11 cellular contexts compared by ENCODE assay signal in the genomic region with DNA sequence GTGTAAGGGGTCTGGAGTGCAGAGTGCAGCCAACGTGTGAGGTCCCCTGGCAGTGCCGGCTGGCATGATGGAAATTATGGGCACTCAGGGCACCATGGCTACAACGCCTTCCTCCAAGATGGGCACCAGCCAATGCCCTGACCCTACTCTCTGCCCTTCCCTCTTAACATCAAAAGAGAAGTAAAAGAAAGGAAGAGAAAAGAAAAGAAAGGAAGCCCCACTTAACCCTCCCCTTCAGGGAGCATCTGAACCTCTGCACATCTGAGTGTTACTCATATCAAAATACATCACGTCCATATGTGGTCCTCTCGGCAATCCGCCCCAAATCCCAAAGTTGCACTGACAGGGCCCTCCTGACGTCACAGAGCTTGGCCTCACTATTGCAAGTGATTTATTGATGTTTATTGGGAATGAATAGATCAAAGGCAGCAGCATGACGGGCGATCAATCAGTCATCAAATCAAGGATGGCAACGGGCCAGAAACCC. TPM values are rescaled to one million over a fixed set of nuclear protein-coding genes. Genes with fewer than 3 reads are reported as not detected.
DNase-seq lines count a peak whose midpoint lies in the region; ATAC-seq, FAIRE-seq and TF ChIP-seq lines count a peak whose summit lies in the region.
"Had no signal": no experiment of that assay in that cellular context is flagged by ENCODE, and none has a peak within 500 bp of the region (broad histone marks: within the 10 kb centered on the region; RNA-seq: fewer than 3 reads in every experiment).

No MANE protein-coding gene starts in this region.

- peaks cover 23 to 62% of the 10 kb centered on the region in 2 experiments for H3K79me1 ChIP-seq in IMR-90 (ENCODE audit: low read depth in 1 of 2, low read length in 2 of 2)

- peak overlapping the region; percentile 71 for H3K4ac ChIP-seq in IMR-90 (ENCODE audit: low read depth, low read length)

- H2AFZ ChIP-seq in IMR-90 (replicated peaks; ENCODE audit: low read length, poor library complexity) (no peak overlapping the region), endothelial cell of umbilical vein (ENCODE audit: low read depth, low read length) (no peak overlapping the region)

- H3K9me1 ChIP-seq in IMR-90 (ENCODE audit: insufficient read depth, low read length) (peaks cover 16% of the 10 kb centered on the region), endothelial cell of umbilical vein (replicated peaks; ENCODE audit: control insufficient read depth, extremely low read depth, insufficient read depth, low read length) (no peaks in the 10 kb centered on the region)

- H3K4me1 ChIP-seq in IMR-90 (ENCODE audit: control insufficient read depth, insufficient read depth, low read length), result peaks cover 20% of the 10 kb centered on the region
- H3K4me1 ChIP-seq in endothelial cell of umbilical vein (ENCODE audit: control insufficient read depth, extremely low read depth, insufficient read depth, low read length), result peaks cover 10% of the 10 kb centered on the region
- peaks cover 27% of the 10 kb centered on the region in 2 experiments for H3K4me1 ChIP-seq in neutrophil (ENCODE audit: control insufficient read depth in 1 of 2, insufficient read depth in 1 of 2, low read depth in 1 of 2, low read length in 1 of 2)

- H2BK5ac ChIP-seq in IMR-90 (ENCODE audit: low read depth, low read length, poor library complexity, severe bottlenecking), result peak overlapping the region; percentile 79

- WGBS in IMR-90 (ENCODE audit: extremely low coverage in 2 of 2, insufficient read length in 1 of 2), 2 experiments, result no CpG with 5 or more reads among the region's 10 CpGs

- H2AK5ac ChIP-seq in IMR-90 (ENCODE audit: low read depth, low read length), result peak overlapping the region; percentile 55; the same call in 1 of the 2 replicates

- H2BK120ac ChIP-seq in IMR-90 (ENCODE audit: low read depth, low read length), result peak overlapping the region; percentile 45; the same call in 1 of the 2 replicates

- FAIRE-seq in endothelial cell of umbilical vein (lab: Jason Lieb, UNC), result no peak

- H3K27me3 ChIP-seq in BJ (ENCODE audit: control insufficient read depth, insufficient read depth, low read length) (no peaks in the 10 kb centered on the region), IMR-90 (ENCODE audit: control insufficient read depth, insufficient read depth, low read length) (no peaks in the 10 kb centered on the region), endothelial cell of umbilical vein (ENCODE audit: control insufficient read depth in 2 of 2, insufficient read depth in 2 of 2, low read length in 2 of 2) (peaks cover 18 to 30% of the 10 kb centered on the region in 2 experiments), neutrophil (peaks cover 84% of the 10 kb centered on the region)

- DNase-seq in BJ (ENCODE audit: low read depth), result no peak
- DNase-seq in IMR-90, result peak; percentile 87
- DNase-seq in endothelial cell of umbilical vein (ENCODE audit: low read depth, low spot score), result no peak
- DNase-seq in COLO829 (ENCODE audit: low spot score), result no peak
- DNase-seq: activated CD4-positive, CD25-positive, alpha-beta regulatory T cell treated with anti-CD3 and anti-CD28 coated beads, Interleukin-2, amount 50 U/mL, for 72 hours; NCI-H2081; stimulated activated CD4-positive, alpha-beta T cell treated with anti-CD3 and anti-CD28 coated beads, Interleukin-4, amount 100 ng/mL, for 24 hours had no signal

- peak overlapping the region; percentile 99 for H3K23ac ChIP-seq in IMR-90 (ENCODE audit: low read depth, low read length)

- ATAC-seq in IMR-90 (ENCODE audit: low read depth), result no peak
- ATAC-seq in GM18502 (IDR thresholded peaks at IDR 0.05; ENCODE audit: poor library complexity, unreplicated experiment), result no peak
- no peak for ATAC-seq in GM18873 (IDR thresholded peaks at IDR 0.05; ENCODE audit: low FRiP score, unreplicated experiment)
- no peak for ATAC-seq in HG02970 (IDR thresholded peaks at IDR 0.05; ENCODE audit: low FRiP score, unreplicated experiment)

- H3K36me3 ChIP-seq in BJ (ENCODE audit: control insufficient read depth, insufficient read depth, low read length) (peaks cover 1% of the 10 kb centered on the region; the same call in 1 of the 2 replicates), IMR-90 (ENCODE audit: control insufficient read depth, insufficient read depth, low read length) (peaks cover 6% of the 10 kb centered on the region), endothelial cell of umbilical vein (ENCODE audit: control insufficient read depth in 2 of 2, extremely low read depth in 1 of 2, insufficient read depth in 2 of 2, low read length in 2 of 2) (no peaks in the 10 kb centered on the region), neutrophil (no peaks in the 10 kb centered on the region)

- TF ChIP-seq POLR2A in IMR-90 (IDR thresholded peaks at IDR 0.05; ENCODE audit: low read depth, low read length) (no peak), endothelial cell of umbilical vein (IDR thresholded peaks at IDR 0.05; ENCODE audit: low read depth, low read length) (no peak)

- H3K79me2 ChIP-seq in endothelial cell of umbilical vein (ENCODE audit: control insufficient read depth, insufficient read depth, low read length), result no peaks in the 10 kb centered on the region

- H4K91ac ChIP-seq in IMR-90 (ENCODE audit: insufficient read depth, low read depth, low read length), result peak overlapping the region; percentile 0; the same call in 1 of the 2 replicates

- dilution Hi-C loops in IMR-90 (cut with HindIII; ENCODE audit: low sequenced_read_pairs, unreplicated experiment) (no loop called here), endothelial cell of umbilical vein (cut with MboI; ENCODE audit: extremely low pct_ligation_motif_present, low sequenced_read_pairs) (no loop called here)

- H4K20me1 ChIP-seq in IMR-90 (ENCODE audit: insufficient read depth, low read length), result peaks cover 49% of the 10 kb centered on the region
- no peaks in the 10 kb centered on the region for H4K20me1 ChIP-seq in endothelial cell of umbilical vein (replicated peaks; ENCODE audit: control insufficient read depth, extremely low read depth, insufficient read depth, low read length)

- no peak for TF ChIP-seq RAD21 in IMR-90 (IDR thresholded peaks at IDR 0.05; ENCODE audit: low read length)

- H2BK15ac ChIP-seq in IMR-90 (ENCODE audit: low read depth, low read length), result 0 out of 3 replicates have a peak overlapping the region, but pooled peaks have one; percentile 18

- TF ChIP-seq CTCF in BJ (IDR thresholded peaks at IDR 0.05; ENCODE audit: insufficient read depth, low read depth, low read length), result no peak
- TF ChIP-seq CTCF in IMR-90 (conservative IDR thresholded peaks at IDR 0.05; ENCODE audit: low read depth, low read length), result no peak
- no peak for TF ChIP-seq CTCF in endothelial cell of umbilical vein (IDR thresholded peaks at IDR 0.05; ENCODE audit: extremely low read depth in 1 of 2, insufficient read depth in 1 of 2, low read depth in 1 of 2, low read length in 2 of 2)
- no peak for TF ChIP-seq CTCF in neutrophil (IDR thresholded peaks at IDR 0.05)

- H4K5ac ChIP-seq in IMR-90 (ENCODE audit: low read depth, low read length), result peak overlapping the region; percentile 25

- H3K56ac ChIP-seq in IMR-90 (ENCODE audit: extremely low read depth, insufficient read depth, low read length), result peak overlapping the region; percentile 45; the same call in 1 of the 2 replicates

- H3K4me2 ChIP-seq in IMR-90 (ENCODE audit: low read depth, low read length) (peak overlapping the region; percentile 96), endothelial cell of umbilical vein (ENCODE audit: insufficient read depth, low read length) (no peak overlapping the region)

- H3K18ac ChIP-seq in IMR-90 (ENCODE audit: low read depth, low read length), result peak overlapping the region; percentile 78

- BruUV-seq in IMR-90 (replicated peaks; lab: Mats Ljungman, UMichigan) (TSS peak; percentile 32), endothelial cell of umbilical vein (replicated peaks; lab: Mats Ljungman, UMichigan) (TSS peak; percentile 29)

- H3K9ac ChIP-seq in IMR-90 (ENCODE audit: low read depth, low read length) (peak overlapping the region; percentile 94), endothelial cell of umbilical vein (replicated peaks; ENCODE audit: extremely low read depth, insufficient read depth, low read length) (no peak overlapping the region)

- peak overlapping the region; percentile 90 for H3K27ac ChIP-seq in IMR-90 (ENCODE audit: insufficient read depth, low read length)
- no peak overlapping the region for H3K27ac ChIP-seq in endothelial cell of umbilical vein (ENCODE audit: insufficient read depth, low read depth, low read length)
- H3K27ac ChIP-seq in neutrophil, result peak overlapping the region; percentile 91

- in situ Hi-C loops in IMR-90 (cut with MboI; ENCODE audit: low sequenced_read_pairs), result loop anchor here (25.0 kb wide), 1 partner anchor 1014 kb away; no protein-coding TSS in a partner anchor

- POLR2A ChIA-PET in BJ (lab: Charles Lee) (interaction anchor here (0.6 to 1.0 kb wide), 2 partner anchors 16 to 214 kb away, joined by 4 to 5 read pairs; no protein-coding TSS in a partner anchor), IMR-90 (lab: Charles Lee; ENCODE audit: unreplicated experiment) (interaction anchor here (0.8 kb wide), 1 partner anchor 174 kb away, joined by 4 read pairs; no protein-coding TSS in a partner anchor), endothelial cell of umbilical vein (lab: Charles Lee) (no interaction called here)

- peak overlapping the region; percentile 0 to 67; a peak in 2 of 4 replicates for H4K8ac ChIP-seq in IMR-90 (ENCODE audit: low read depth in 2 of 2, low read length in 2 of 2)

- CTCF ChIA-PET in BJ (lab: Yijun Ruan, JAX) (interaction anchor here (0.7 to 1.3 kb wide), 3 partner anchors 9 to 107 kb away, joined by 3 to 6 read pairs (median 5); no protein-coding TSS in a partner anchor), IMR-90 (lab: Yijun Ruan, JAX) (interaction anchor here (0.7 to 1.2 kb wide), 2 partner anchors 9 to 38 kb away, joined by 4 read pairs; no protein-coding TSS in a partner anchor), endothelial cell of umbilical vein (lab: Charles Lee) (no interaction called here)

- H3K4me3 ChIP-seq in BJ (ENCODE audit: low read depth, low read length), result peak overlapping the region; percentile 85
- peak overlapping the region; percentile 93 for H3K4me3 ChIP-seq in IMR-90 (ENCODE audit: insufficient read depth, low read depth, low read length)
- no peak overlapping the region for H3K4me3 ChIP-seq in endothelial cell of umbilical vein (replicated peaks in 1 of 3; ENCODE audit: insufficient read depth in 1 of 3, low read depth in 1 of 3, low read length in 3 of 3)
- peak overlapping the region; percentile 68 to 92 for H3K4me3 ChIP-seq in neutrophil (ENCODE audit: low read depth in 1 of 2, low read length in 1 of 2)

- peak overlapping the region; percentile 7 for H2AK9ac ChIP-seq in IMR-90 (replicated peaks; ENCODE audit: low read depth, low read length, poor library complexity)

- peak overlapping the region; percentile 93 for H3K14ac ChIP-seq in IMR-90 (replicated peaks; ENCODE audit: low read depth, low read length)

- intact Hi-C loops in IMR-90 (cut with micrococcal nuclease), result loop anchor here (1.0 to 5.0 kb wide), 4 partner anchors 12 to 238 kb away; no protein-coding TSS in a partner anchor
- intact Hi-C loops in endothelial cell of umbilical vein (cut with micrococcal nuclease), result loop anchor here (1.0 to 10.0 kb wide), 4 partner anchors 19 to 1227 kb away; no protein-coding TSS in a partner anchor

- peak overlapping the region; percentile 57; the same call in 1 of the 2 replicates for H2BK20ac ChIP-seq in IMR-90 (ENCODE audit: low read depth, low read length)

- H3K9me3 ChIP-seq in IMR-90 (ENCODE audit: control insufficient read depth, insufficient read depth, low read length) (no peaks in the 10 kb centered on the region), endothelial cell of umbilical vein (replicated peaks; ENCODE audit: control insufficient read depth, insufficient read depth, low read length) (no peaks in the 10 kb centered on the region), neutrophil (no peaks in the 10 kb centered on the region)

RNA-seq across cellular contexts. Expression of a gene that starts 1.4 kb away (rescaled TPM):
- polyA plus RNA-seq in BJ (2011; rRNA removed), result 3.6 and 5.1 TPM in 2 replicates
- 8.0 and 11.7 TPM in 2 replicates for polyA minus RNA-seq in BJ (2011; rRNA and poly(A)+ RNA removed)
- 7.8 and 8.1 TPM in 2 replicates for total RNA-seq in IMR-90 (2012; rRNA removed)
- 12.6 and 13.0 TPM in 2 replicates for polyA plus RNA-seq in IMR-90 (2012; rRNA removed)
- polyA plus RNA-seq in IMR-90 (2012; cell fraction: cytosol; rRNA removed), result 5.5 and 10.2 TPM in 2 replicates
- polyA plus RNA-seq in IMR-90 (2012; cell fraction: nucleus; rRNA removed; ENCODE audit: low replicate concordance), result 29.6 and 33.4 TPM in 2 replicates
- total RNA-seq in endothelial cell of umbilical vein, result 6.0 and 6.2 TPM in 2 replicates
- polyA plus RNA-seq in endothelial cell of umbilical vein, result 0.97 and 1.2 TPM in 2 replicates
- 1.0 TPM in 2 replicates for polyA plus RNA-seq in endothelial cell of umbilical vein (2011; cell fraction: cytosol; rRNA removed)
- 3.0 and 3.3 TPM in 2 replicates for polyA plus RNA-seq in endothelial cell of umbilical vein (2011; cell fraction: nucleus; rRNA removed)
- 0.29 and 0.47 TPM in 2 replicates for polyA plus RNA-seq in endothelial cell of umbilical vein (2012)
- 1.1 and 3.8 TPM in 2 replicates for polyA minus RNA-seq in endothelial cell of umbilical vein
- not detected for polyA minus RNA-seq in endothelial cell of umbilical vein (2011; cell fraction: cytosol; rRNA and poly(A)+ RNA removed)
- polyA minus RNA-seq in endothelial cell of umbilical vein (2011; cell fraction: nucleus; rRNA and poly(A)+ RNA removed), result 1.5 and 1.9 TPM in 2 replicates

Comparison
In these comparisons a context has a peak if more than half of its experiments do, and no peak if none do; other contexts are left out.
1. H3K4me3 ChIP-seq: peak in BJ (single experiment), IMR-90 (single experiment) and neutrophil (2 of 2); none in endothelial cell of umbilical vein (0 of 3).